17 cellular contexts compared by ENCODE assay signal in genomic region chr1:65360654-65361053, GRCh38.
"Had no signal": no experiment of that assay in that cellular context is flagged by ENCODE, and none has a peak within 500 bp of the region (broad histone marks: within the 10 kb centered on the region; RNA-seq: fewer than 3 reads in every experiment).

No MANE protein-coding gene starts in this region.

- H3K27ac ChIP-seq: left lung, prostate gland, right atrium auricular region had no signal

- H3K4me1 ChIP-seq: left lung, prostate gland, right atrium auricular region had no signal

- H3K4me3 Mint-ChIP-seq: activated B cell treated with CpG ODN at 0.5 μM for 24 hours; activated CD4-positive, alpha-beta memory T cell treated with anti-CD3 and anti-CD28 coated beads for 36 hours; activated naive CD4-positive, alpha-beta T cell treated with anti-CD3 and anti-CD28 coated beads, Interleukin-2, amount 10 ng/mL, durations not matched to agents 7 days and 5 days; natural killer cell; T-helper 1 cell treated with Interleukin-12 subunit alpha and Interleukin-12 subunit beta and Interleukin-4 antibody, amounts not matched to agents 30 μg/mL and 1 μg/mL, for 36 hours had no signal

- H3K36me3 ChIP-seq: left lung, prostate gland, right atrium auricular region had no signal

- H3K27me3 ChIP-seq: left lung, right atrium auricular region had no signal

- H3K27me3 Mint-ChIP-seq: activated CD4-positive, alpha-beta memory T cell treated with anti-CD3 and anti-CD28 coated beads for 36 hours; activated naive CD4-positive, alpha-beta T cell treated with anti-CD3 and anti-CD28 coated beads, Interleukin-2, amount 10 ng/mL, durations not matched to agents 7 days and 5 days had no signal

- H3K4me1 Mint-ChIP-seq: activated B cell treated with CpG ODN at 0.5 μM for 24 hours; activated naive CD4-positive, alpha-beta T cell treated with anti-CD3 and anti-CD28 coated beads, Interleukin-2, amount 10 ng/mL, durations not matched to agents 7 days and 5 days; natural killer cell had no signal

- H3K27ac Mint-ChIP-seq: activated B cell treated with CpG ODN at 0.5 μM for 24 hours; activated CD4-positive, alpha-beta memory T cell treated with anti-CD3 and anti-CD28 coated beads for 36 hours; activated naive CD4-positive, alpha-beta T cell treated with anti-CD3 and anti-CD28 coated beads, Interleukin-2, amount 10 ng/mL, durations not matched to agents 7 days and 5 days; natural killer cell; T-helper 1 cell treated with Interleukin-12 subunit alpha and Interleukin-12 subunit beta and Interleukin-4 antibody, amounts not matched to agents 30 μg/mL and 1 μg/mL, for 36 hours had no signal

- H3K36me3 Mint-ChIP-seq: activated CD4-positive, alpha-beta memory T cell treated with anti-CD3 and anti-CD28 coated beads for 36 hours; activated naive CD4-positive, alpha-beta T cell treated with anti-CD3 and anti-CD28 coated beads, Interleukin-2, amount 10 ng/mL, durations not matched to agents 7 days and 5 days; natural killer cell had no signal

- H3K4me3 ChIP-seq: left lung, lung, prostate gland, right atrium auricular region had no signal

- H3K9me3 ChIP-seq: left lung, prostate gland, right atrium auricular region had no signal

- ATAC-seq: left lung; natural killer cell; stimulated activated naive CD8-positive, alpha-beta T cell treated with anti-CD3 and anti-CD28 coated beads, Interleukin-15, Interleukin-2, amounts not matched to agents 100 U/mL and 50 U/mL, for 24 hours had no signal

- H3K9me3 Mint-ChIP-seq: activated B cell treated with CpG ODN at 0.5 μM for 24 hours; activated CD4-positive, alpha-beta memory T cell treated with anti-CD3 and anti-CD28 coated beads for 36 hours; activated naive CD4-positive, alpha-beta T cell treated with anti-CD3 and anti-CD28 coated beads, Interleukin-2, amount 10 ng/mL, durations not matched to agents 7 days and 5 days; natural killer cell; T-helper 1 cell treated with Interleukin-12 subunit alpha and Interleukin-12 subunit beta and Interleukin-4 antibody, amounts not matched to agents 30 μg/mL and 1 μg/mL, for 36 hours had no signal

- DNase-seq: activated B cell treated with CpG ODN at 0.5 μM for 24 hours; activated CD4-positive, alpha-beta memory T cell treated with anti-CD3 and anti-CD28 coated beads for 36 hours; activated CD4-positive, alpha-beta T cell treated with anti-CD3 and anti-CD28 coated beads for 48 hours; activated effector memory CD4-positive, alpha-beta T cell treated with anti-CD3 and anti-CD28 coated beads, Interleukin-2, amount 50 U/mL, for 16 hours; activated naive CD4-positive, alpha-beta T cell treated with anti-CD3 and anti-CD28 coated beads, Interleukin-2, amount 10 ng/mL, durations not matched to agents 7 days and 5 days; amygdala; erythroblast; foreskin fibroblast; left lung; natural killer cell; stimulated activated CD4-positive, alpha-beta T cell treated with anti-CD3 and anti-CD28 coated beads, Interleukin-4, amount 100 ng/mL, for 24 hours; stimulated activated naive CD8-positive, alpha-beta T cell treated with anti-CD3 and anti-CD28 coated beads, Interleukin-15, Interleukin-2, amounts not matched to agents 100 U/mL and 50 U/mL, for 24 hours; T1000 had no signal
